Comparison of ENCODE assay signal across 17 cellular contexts in genomic region chr3:159171333-159171732, GRCh38.
"Had no signal": no experiment of that assay in that cellular context is flagged by ENCODE, and none has a peak within 500 bp of the region (broad histone marks: within the 10 kb centered on the region; RNA-seq: fewer than 3 reads in every experiment).

No MANE protein-coding gene starts in this region.

- DNase-seq: effector memory CD4-positive, alpha-beta T cell; esophagus squamous epithelium; foreskin melanocyte; heart right ventricle; hypothalamus; kidney glomerular epithelial cell; naive thymus-derived CD8-positive, alpha-beta T cell; stimulated activated CD4-positive, alpha-beta T cell treated with anti-CD3 and anti-CD28 coated beads, Interleukin-15, amount 100 ng/mL, for 24 hours; stimulated activated CD4-positive, alpha-beta T cell treated with anti-CD3 and anti-CD28 coated beads, Interleukin-1b, Interleukin-23, amount 100 ng/mL, for 48 hours; stimulated activated CD4-positive, alpha-beta T cell treated with anti-CD3 and anti-CD28 coated beads, Interleukin-4, amount 100 ng/mL, for 24 hours; stimulated activated naive B cell treated with anti-CD40 and anti-IgM and Interleukin-4, amounts not matched to agents 10 μg/mL and 1 μg/mL and 100 μg/mL, for 72 hours; stimulated activated naive CD8-positive, alpha-beta T cell treated with anti-CD3 and anti-CD28 coated beads, Interleukin-15, amount 100 ng/mL, for 72 hours; testis; upper lobe of right lung had no signal

- H3K4me1 Mint-ChIP-seq: naive thymus-derived CD8-positive, alpha-beta T cell; stimulated activated naive B cell treated with anti-CD40 and anti-IgM and Interleukin-4, amounts not matched to agents 10 μg/mL and 1 μg/mL and 100 μg/mL, for 72 hours; stimulated activated naive CD8-positive, alpha-beta T cell treated with anti-CD3 and anti-CD28 coated beads, Interleukin-15, amount 100 ng/mL, for 72 hours had no signal

- H3K4me3 Mint-ChIP-seq: naive thymus-derived CD8-positive, alpha-beta T cell; stimulated activated naive B cell treated with anti-CD40 and anti-IgM and Interleukin-4, amounts not matched to agents 10 μg/mL and 1 μg/mL and 100 μg/mL, for 72 hours; stimulated activated naive CD8-positive, alpha-beta T cell treated with anti-CD3 and anti-CD28 coated beads, Interleukin-15, amount 100 ng/mL, for 72 hours had no signal

- H3K27ac ChIP-seq: neutrophil, testis, tibial nerve, upper lobe of right lung, vagina had no signal

- H3K36me3 Mint-ChIP-seq: naive thymus-derived CD8-positive, alpha-beta T cell; stimulated activated naive B cell treated with anti-CD40 and anti-IgM and Interleukin-4, amounts not matched to agents 10 μg/mL and 1 μg/mL and 100 μg/mL, for 72 hours had no signal

- H3K4me1 ChIP-seq: testis, tibial nerve, upper lobe of right lung had no signal

- H3K27ac Mint-ChIP-seq: naive thymus-derived CD8-positive, alpha-beta T cell; stimulated activated naive B cell treated with anti-CD40 and anti-IgM and Interleukin-4, amounts not matched to agents 10 μg/mL and 1 μg/mL and 100 μg/mL, for 72 hours; stimulated activated naive CD8-positive, alpha-beta T cell treated with anti-CD3 and anti-CD28 coated beads, Interleukin-15, amount 100 ng/mL, for 72 hours had no signal

- H3K4me3 ChIP-seq: esophagus squamous epithelium, heart right ventricle, testis, tibial nerve, upper lobe of right lung, vagina had no signal

- ATAC-seq: naive thymus-derived CD8-positive, alpha-beta T cell; stimulated activated naive B cell treated with anti-CD40 and anti-IgM and Interleukin-4, amounts not matched to agents 10 μg/mL and 1 μg/mL and 100 μg/mL, for 72 hours; stimulated activated naive CD8-positive, alpha-beta T cell treated with anti-CD3 and anti-CD28 coated beads, Interleukin-15, amount 100 ng/mL, for 72 hours; upper lobe of right lung had no signal

- H3K27me3 Mint-ChIP-seq: stimulated activated naive CD8-positive, alpha-beta T cell treated with anti-CD3 and anti-CD28 coated beads, Interleukin-15, amount 100 ng/mL, for 72 hours had no signal

- H3K36me3 ChIP-seq: esophagus squamous epithelium, heart right ventricle, neutrophil, tibial nerve, upper lobe of right lung, vagina had no signal

- H3K9me3 Mint-ChIP-seq: stimulated activated naive CD8-positive, alpha-beta T cell treated with anti-CD3 and anti-CD28 coated beads, Interleukin-15, amount 100 ng/mL, for 72 hours had no signal

- H3K27me3 ChIP-seq: esophagus squamous epithelium, heart right ventricle, neutrophil, testis, tibial nerve, upper lobe of right lung, vagina had no signal

- H3K9me3 ChIP-seq: esophagus squamous epithelium, heart right ventricle, neutrophil, testis, tibial nerve, upper lobe of right lung, vagina had no signal
